32 cellular contexts compared by ENCODE assay signal in genomic region chr10:12799144-12799543, GRCh38.
"Had no signal": no experiment of that assay in that cellular context is flagged by ENCODE, and none has a peak within 500 bp of the region (broad histone marks: within the 10 kb centered on the region; RNA-seq: fewer than 3 reads in every experiment).

No MANE protein-coding gene starts in this region.

- H3K27me3 ChIP-seq: MG63, SJCRH30 had no signal

- H3K27me3 Mint-ChIP-seq: activated B cell treated with CpG ODN at 0.5 μM for 24 hours; activated CD4-positive, alpha-beta memory T cell treated with anti-CD3 and anti-CD28 coated beads for 36 hours; activated naive CD4-positive, alpha-beta T cell treated with anti-CD3 and anti-CD28 coated beads, Interleukin-2, amount 10 ng/mL, durations not matched to agents 7 days and 5 days; activated naive CD8-positive, alpha-beta T cell; activated naive CD8-positive, alpha-beta T cell treated with anti-CD3 and anti-CD28 coated beads, Interleukin-2, amount 50 U/mL, for 24 hours; brain had no signal

- H3K36me3 Mint-ChIP-seq: activated CD4-positive, alpha-beta memory T cell treated with anti-CD3 and anti-CD28 coated beads for 36 hours; activated naive CD4-positive, alpha-beta T cell treated with anti-CD3 and anti-CD28 coated beads, Interleukin-2, amount 10 ng/mL, durations not matched to agents 7 days and 5 days had no signal

- ATAC-seq: activated naive CD8-positive, alpha-beta T cell treated with anti-CD3 and anti-CD28 coated beads, Interleukin-2, amount 50 U/mL, for 24 hours; Panc1 had no signal

- H3K36me3 ChIP-seq: MG63, SJCRH30 had no signal

- DNase-seq: activated B cell treated with CpG ODN at 0.5 μM for 24 hours; activated CD4-positive, alpha-beta memory T cell treated with anti-CD3 and anti-CD28 coated beads for 36 hours; activated CD4-positive, alpha-beta T cell treated with anti-CD3 and anti-CD28 coated beads for 4 hours; activated CD4-positive, alpha-beta T cell treated with anti-CD3 and anti-CD28 coated beads, Interleukin-2, amount 50 U/mL, for 1 hour; activated CD4-positive, CD25-positive, alpha-beta regulatory T cell treated with anti-CD3 and anti-CD28 coated beads, Interleukin-2, amount 50 U/mL, for 72 hours; activated CD8-positive, alpha-beta memory T cell treated with anti-CD3 and anti-CD28 coated beads, Interleukin-2, amount 50 U/mL, for 4 hours; activated effector memory CD4-positive, alpha-beta T cell treated with Interleukin-2 at 50 U/mL for 16 hours; activated naive CD4-positive, alpha-beta T cell treated with anti-CD3 and anti-CD28 coated beads, Interleukin-2, amount 10 ng/mL, durations not matched to agents 7 days and 5 days; activated naive CD8-positive, alpha-beta T cell treated with anti-CD3 and anti-CD28 coated beads, Interleukin-2, amount 50 U/mL, for 24 hours; activated T-cell treated with anti-CD3 and anti-CD28 coated beads for 4 hours; activated T-cell treated with anti-CD3 and anti-CD28 coated beads, Interleukin-2, amount 50 U/mL, for 48 hours; anterior cingulate cortex; caudate nucleus; cerebellar nuclear complex; Kasumi-1; MG63; NCI-H1048; NCI-H1105 treated with DMSO at 0.1 percent for 48 hours; NCI-H1436; NCI-H1694; NCI-H1930; NCI-H2081 treated with DMSO at 0.1 percent for 48 hours; NCI-H345; NCI-H524 treated with DMSO at 0.1 percent for 48 hours; SHP77; SJCRH30 had no signal

- H3K4me3 Mint-ChIP-seq: activated B cell treated with CpG ODN at 0.5 μM for 24 hours; activated CD4-positive, alpha-beta memory T cell treated with anti-CD3 and anti-CD28 coated beads for 36 hours; activated naive CD4-positive, alpha-beta T cell treated with anti-CD3 and anti-CD28 coated beads, Interleukin-2, amount 10 ng/mL, durations not matched to agents 7 days and 5 days; activated naive CD8-positive, alpha-beta T cell; activated naive CD8-positive, alpha-beta T cell treated with anti-CD3 and anti-CD28 coated beads, Interleukin-2, amount 50 U/mL, for 24 hours; T-helper 1 cell treated with Interleukin-12 subunit alpha and Interleukin-12 subunit beta and Interleukin-4 antibody, amounts not matched to agents 30 μg/mL and 1 μg/mL, for 36 hours; T-helper 2 cell treated with Interferon-gamma antibody and Interleukin-4, amounts not matched to agents 5 μg/mL and 100 μg/mL, for 36 hours had no signal

- H3K9me3 ChIP-seq: MG63, SJCRH30 had no signal

- H3K4me3 ChIP-seq: MG63, SJCRH30, SK-N-MC had no signal

- H3K4me1 Mint-ChIP-seq: activated B cell treated with CpG ODN at 0.5 μM for 24 hours; activated naive CD4-positive, alpha-beta T cell treated with anti-CD3 and anti-CD28 coated beads, Interleukin-2, amount 10 ng/mL, durations not matched to agents 7 days and 5 days; activated naive CD8-positive, alpha-beta T cell treated with anti-CD3 and anti-CD28 coated beads, Interleukin-2, amount 50 U/mL, for 24 hours had no signal

- H3K27ac ChIP-seq: SJCRH30, SK-N-MC had no signal

- H3K27ac Mint-ChIP-seq: activated B cell treated with CpG ODN at 0.5 μM for 24 hours; activated CD4-positive, alpha-beta memory T cell treated with anti-CD3 and anti-CD28 coated beads for 36 hours; activated naive CD4-positive, alpha-beta T cell treated with anti-CD3 and anti-CD28 coated beads, Interleukin-2, amount 10 ng/mL, durations not matched to agents 7 days and 5 days; activated naive CD8-positive, alpha-beta T cell; activated naive CD8-positive, alpha-beta T cell treated with anti-CD3 and anti-CD28 coated beads, Interleukin-2, amount 50 U/mL, for 24 hours; T-helper 1 cell treated with Interleukin-12 subunit alpha and Interleukin-12 subunit beta and Interleukin-4 antibody, amounts not matched to agents 30 μg/mL and 1 μg/mL, for 36 hours; T-helper 2 cell treated with Interferon-gamma antibody and Interleukin-4, amounts not matched to agents 5 μg/mL and 100 μg/mL, for 36 hours had no signal

- H3K9me3 Mint-ChIP-seq: activated B cell treated with CpG ODN at 0.5 μM for 24 hours; activated CD4-positive, alpha-beta memory T cell treated with anti-CD3 and anti-CD28 coated beads for 36 hours; activated naive CD4-positive, alpha-beta T cell treated with anti-CD3 and anti-CD28 coated beads, Interleukin-2, amount 10 ng/mL, durations not matched to agents 7 days and 5 days; activated naive CD8-positive, alpha-beta T cell treated with anti-CD3 and anti-CD28 coated beads, Interleukin-2, amount 50 U/mL, for 24 hours; T-helper 1 cell treated with Interleukin-12 subunit alpha and Interleukin-12 subunit beta and Interleukin-4 antibody, amounts not matched to agents 30 μg/mL and 1 μg/mL, for 36 hours; T-helper 2 cell treated with Interferon-gamma antibody and Interleukin-4, amounts not matched to agents 5 μg/mL and 100 μg/mL, for 36 hours had no signal
